ENCODE assay signal across 10 cellular contexts in the genomic region with DNA sequence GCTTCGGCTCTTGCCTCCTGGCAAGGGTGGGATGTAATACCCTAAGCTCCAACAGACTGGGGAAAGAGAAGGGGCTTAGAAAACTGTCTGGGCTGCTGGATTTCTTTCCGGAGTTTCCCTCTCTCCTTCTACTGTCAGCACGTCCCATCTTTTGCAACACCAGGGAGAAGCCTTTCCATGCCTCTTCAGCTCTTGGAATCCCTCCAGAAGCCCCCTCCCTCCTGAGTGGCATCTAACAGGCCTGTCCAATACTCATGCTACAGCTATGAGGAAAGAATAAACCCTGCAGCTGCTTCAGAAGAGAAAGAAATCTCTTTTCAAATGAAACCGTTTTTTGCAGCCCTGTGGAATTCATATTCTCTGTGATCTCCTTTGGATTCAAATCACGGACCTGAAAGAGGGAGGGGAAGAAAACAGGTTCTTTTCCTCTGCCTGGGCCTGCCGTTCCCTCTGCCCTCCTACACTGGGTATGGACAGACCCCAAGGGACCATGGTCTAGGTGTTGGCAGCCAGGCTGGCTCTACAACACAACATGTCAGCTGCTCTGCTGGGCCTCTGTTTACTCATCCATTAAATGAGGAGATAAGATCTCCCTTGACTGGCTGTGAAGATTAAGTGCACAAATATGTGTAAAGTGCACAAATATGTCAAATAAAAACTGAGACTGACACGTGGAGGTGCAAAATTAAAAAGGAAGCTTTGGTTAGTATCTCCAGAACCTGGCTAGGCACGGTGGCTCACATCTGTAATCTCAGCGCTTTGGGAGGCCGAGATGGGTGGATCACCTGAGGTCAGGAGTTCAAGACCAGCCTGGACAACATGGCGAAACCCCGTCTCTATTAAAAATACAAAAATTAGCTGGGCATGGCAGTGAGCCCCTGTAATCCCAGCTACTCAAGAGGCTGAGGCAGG. TPM values are rescaled to one million over a fixed set of nuclear protein-coding genes. Genes with fewer than 3 reads are reported as not detected.
DNase-seq lines count a peak whose midpoint lies in the region; ATAC-seq and TF ChIP-seq lines count a peak whose summit lies in the region.
"Had no signal": no experiment of that assay in that cellular context is flagged by ENCODE, and none has a peak within 500 bp of the region (broad histone marks: within the 10 kb centered on the region; RNA-seq: fewer than 3 reads in every experiment).

No MANE protein-coding gene starts in this region.

- H3K4me3 ChIP-seq in epithelial cell of esophagus (ENCODE audit: low read length) (no peak overlapping the region), skeletal muscle satellite cell (ENCODE audit: low read length) (peak overlapping the region; percentile 29)
- H3K4me3 ChIP-seq: HAP-1 had no signal

- ATAC-seq in HG03097 (IDR thresholded peaks at IDR 0.05; ENCODE audit: low FRiP score, unreplicated experiment) (no peak), GM21423 (IDR thresholded peaks at IDR 0.05; ENCODE audit: unreplicated experiment) (no peak)

- H3K4me2 ChIP-seq in skeletal muscle satellite cell (ENCODE audit: low read length) = peak overlapping the region; percentile 80

- DNase-seq in GM04503 (ENCODE audit: low read depth) = peak; percentile 67
- DNase-seq in NCI-H82 (lab: John Stamatoyannopoulos, UW) = peak; percentile 56
- DNase-seq in epithelial cell of esophagus (ENCODE audit: low read depth) = peak; percentile 84
- DNase-seq in stimulated activated CD4-positive, alpha-beta T cell treated with anti-CD3 and anti-CD28 coated beads, Interleukin-2, amount 100 ng/mL, for 48 hours = no peak
- DNase-seq in stimulated activated CD4-positive, alpha-beta T cell treated with anti-CD3 and anti-CD28 coated beads, Interleukin-2, amount 100 ng/mL, for 24 hours = no peak

- H3K27me3 ChIP-seq in skeletal muscle satellite cell (ENCODE audit: control insufficient read depth, insufficient read depth, low read length) = no peaks in the 10 kb centered on the region

- H3K9me3 ChIP-seq in skeletal muscle satellite cell (replicated peaks; ENCODE audit: low read length) = no peaks in the 10 kb centered on the region
- H3K9me3 ChIP-seq: HAP-1 had no signal

- no peaks in the 10 kb centered on the region for H3K36me3 ChIP-seq in skeletal muscle satellite cell (ENCODE audit: insufficient read depth, low read length)
- H3K36me3 ChIP-seq: HAP-1 had no signal

- peaks cover 70% of the 10 kb centered on the region for H3K4me1 ChIP-seq in skeletal muscle satellite cell (ENCODE audit: control insufficient read depth, insufficient read depth, low read length)

- TF ChIP-seq CTCF in epithelial cell of esophagus (IDR thresholded peaks at IDR 0.05; ENCODE audit: insufficient read depth, low read depth, low read length, missing control alignments) = no peak

- H3K9ac ChIP-seq in skeletal muscle satellite cell (ENCODE audit: low read depth, low read length) = peak overlapping the region; percentile 74

RNA-seq across cellular contexts. Expression of a gene that starts 6.0 kb away (rescaled TPM):
- 396 and 525 TPM in 2 replicates for total RNA-seq in skeletal muscle satellite cell (2012; rRNA removed)

RNA-seq across cellular contexts. Expression of a gene that starts 40.8 kb away (rescaled TPM):
- not detected in 2 replicates for total RNA-seq in skeletal muscle satellite cell (2012; rRNA removed)
- total RNA-seq: activated CD8-positive, alpha-beta memory T cell treated with anti-CD3 and anti-CD28 coated beads for 36 hours had no signal

Comparison
In these comparisons a context has a peak if more than half of its experiments do, and no peak if none do; other contexts are left out.
1. DNase-seq: peak in GM04503 (single experiment), NCI-H82 (single experiment) and epithelial cell of esophagus (single experiment); none in stimulated activated CD4-positive, alpha-beta T cell treated with anti-CD3 and anti-CD28 coated beads, Interleukin-2, amount 100 ng/mL, for 48 hours (0 of 2) and stimulated activated CD4-positive, alpha-beta T cell treated with anti-CD3 and anti-CD28 coated beads, Interleukin-2, amount 100 ng/mL, for 24 hours (0 of 2).